24 cellular contexts compared by ENCODE assay signal in genomic region chr7:99768471-99768870, GRCh38. TPM values are rescaled to one million over a fixed set of nuclear protein-coding genes. Genes with fewer than 3 reads are reported as not detected.
DNase-seq lines count a peak whose midpoint lies in the region; ATAC-seq, FAIRE-seq and TF ChIP-seq lines count a peak whose summit lies in the region.
"Had no signal": no experiment of that assay in that cellular context is flagged by ENCODE, and none has a peak within 500 bp of the region (broad histone marks: within the 10 kb centered on the region; RNA-seq: fewer than 3 reads in every experiment).

No MANE protein-coding gene starts in this region.

- peaks cover 61% of the 10 kb centered on the region for H3K27me3 ChIP-seq in BLaER1
- H3K27me3 ChIP-seq: MG63, Peyer's patch had no signal

- no peaks in the 10 kb centered on the region for H3K9me3 Mint-ChIP-seq in activated CD8-positive, alpha-beta T cell treated with anti-CD3 and anti-CD28 coated beads, Interleukin-2, amount 10 ng/mL, durations not matched to agents 7 days and 5 days (ENCODE audit: insufficient read depth)
- no peaks in the 10 kb centered on the region for H3K9me3 Mint-ChIP-seq in activated T-cell treated with anti-CD3 and anti-CD28 coated beads, Interleukin-2, amount 50 U/mL, for 4 hours
- peaks cover 8% of the 10 kb centered on the region for H3K9me3 Mint-ChIP-seq in activated T-helper 2 cell treated with anti-CD3 and anti-CD28 coated beads, Interferon-gamma antibody, Interleukin-2, Interleukin-4, amounts not matched to agents 10 μg/mL and 5 μg/mL and 100 μg/mL, durations not matched to agents 14 hours and 24 hours and 36 hours

- H3K27ac Mint-ChIP-seq in activated CD8-positive, alpha-beta T cell treated with anti-CD3 and anti-CD28 coated beads, Interleukin-2, amount 10 ng/mL, durations not matched to agents 7 days and 5 days = no peak overlapping the region
- H3K27ac Mint-ChIP-seq in activated T-helper 2 cell treated with anti-CD3 and anti-CD28 coated beads, Interferon-gamma antibody, Interleukin-2, Interleukin-4, amounts not matched to agents 10 μg/mL and 5 μg/mL and 100 μg/mL, durations not matched to agents 14 hours and 24 hours and 36 hours = no peak overlapping the region
- H3K27ac Mint-ChIP-seq: CD14-positive monocyte had no signal

- peak overlapping the region; percentile 66 for H3K4me2 ChIP-seq in BLaER1

- H4K20me1 ChIP-seq in BLaER1 = peaks cover 17% of the 10 kb centered on the region; the same call in 1 of the 2 replicates

- no peak for TF ChIP-seq POLR2A in GM12891 (IDR thresholded peaks at IDR 0.05; ENCODE audit: low read depth, low read length)

- peak; percentile 40 for ATAC-seq in HG03097 (IDR thresholded peaks at IDR 0.05; ENCODE audit: low FRiP score, unreplicated experiment)
- peak; percentile 49 for ATAC-seq in activated CD8-positive, alpha-beta T cell treated with anti-CD3 and anti-CD28 coated beads, Interleukin-2, amount 10 ng/mL, durations not matched to agents 7 days and 5 days
- no peak for ATAC-seq in activated T-cell treated with anti-CD3 and anti-CD28 coated beads, Interleukin-2, amount 50 U/mL, for 4 hours
- ATAC-seq: HepG2, SK-N-SH treated with all-trans-retinoic acid at 6 μM for 48 hours had no signal

- no peak overlapping the region for H3K4me3 Mint-ChIP-seq in activated CD8-positive, alpha-beta T cell treated with anti-CD3 and anti-CD28 coated beads, Interleukin-2, amount 10 ng/mL, durations not matched to agents 7 days and 5 days
- H3K4me3 Mint-ChIP-seq in activated T-cell treated with anti-CD3 and anti-CD28 coated beads, Interleukin-2, amount 50 U/mL, for 4 hours = no peak overlapping the region
- no peak overlapping the region for H3K4me3 Mint-ChIP-seq in activated T-helper 2 cell treated with anti-CD3 and anti-CD28 coated beads, Interferon-gamma antibody, Interleukin-2, Interleukin-4, amounts not matched to agents 10 μg/mL and 5 μg/mL and 100 μg/mL, durations not matched to agents 14 hours and 24 hours and 36 hours (ENCODE audit: low read depth)
- H3K4me3 Mint-ChIP-seq: CD14-positive monocyte had no signal

- DNase-seq in GM12891 (ENCODE audit: insufficient read length, low spot score) = no peak
- no peak for DNase-seq in activated CD8-positive, alpha-beta T cell treated with anti-CD3 and anti-CD28 coated beads, Interleukin-2, amount 10 ng/mL, durations not matched to agents 7 days and 5 days
- DNase-seq in RWPE1 (ENCODE audit: low spot score) = no peak
- DNase-seq in activated T-cell treated with anti-CD3 and anti-CD28 coated beads, Interleukin-2, amount 50 U/mL, for 4 hours = no peak
- no peak for DNase-seq in RPMI8226
- DNase-seq in activated T-helper 2 cell treated with anti-CD3 and anti-CD28 coated beads, Interferon-gamma antibody, Interleukin-2, Interleukin-4, amounts not matched to agents 10 μg/mL and 5 μg/mL and 100 μg/mL, durations not matched to agents 14 hours and 24 hours and 36 hours (ENCODE audit: low spot score) = no peak
- DNase-seq: Caco-2, DMS153, MG63, NCI-H1105, NCI-H1694, NCI-H2107, NCI-H2227 treated with DMSO at 0.1 percent for 48 hours, NCI-H524, Peyer's patch, SHP77 treated with DMSO at 0.1 percent for 48 hours had no signal

- H3K4me3 ChIP-seq in BLaER1 = no peak overlapping the region
- H3K4me3 ChIP-seq: MG63, Peyer's patch had no signal

- no peaks in the 10 kb centered on the region for H3K36me3 Mint-ChIP-seq in activated CD8-positive, alpha-beta T cell treated with anti-CD3 and anti-CD28 coated beads, Interleukin-2, amount 10 ng/mL, durations not matched to agents 7 days and 5 days (ENCODE audit: low read depth)
- H3K36me3 Mint-ChIP-seq in activated T-cell treated with anti-CD3 and anti-CD28 coated beads, Interleukin-2, amount 50 U/mL, for 4 hours (ENCODE audit: insufficient read depth) = no peaks in the 10 kb centered on the region
- no peaks in the 10 kb centered on the region for H3K36me3 Mint-ChIP-seq in activated T-helper 2 cell treated with anti-CD3 and anti-CD28 coated beads, Interferon-gamma antibody, Interleukin-2, Interleukin-4, amounts not matched to agents 10 μg/mL and 5 μg/mL and 100 μg/mL, durations not matched to agents 14 hours and 24 hours and 36 hours (ENCODE audit: low read depth)
- H3K36me3 Mint-ChIP-seq: CD14-positive monocyte had no signal

- peaks cover 23% of the 10 kb centered on the region for H3K4me1 ChIP-seq in BLaER1
- H3K4me1 ChIP-seq: Caco-2, Peyer's patch had no signal

- H3K36me3 ChIP-seq in BLaER1 = no peaks in the 10 kb centered on the region
- H3K36me3 ChIP-seq: MG63 had no signal

- no peak overlapping the region for H3K27ac ChIP-seq in BLaER1
- no peak overlapping the region for H3K27ac ChIP-seq in RWPE1
- H3K27ac ChIP-seq: Peyer's patch had no signal

- no peaks in the 10 kb centered on the region; the same call in 1 of the 2 replicates for H3K9me3 ChIP-seq in BLaER1
- H3K9me3 ChIP-seq: MG63, Peyer's patch had no signal

- TF ChIP-seq CTCF in RWPE1 (conservative IDR thresholded peaks at IDR 0.05; ENCODE audit: low read depth) = no peak

- H3K4me1 Mint-ChIP-seq in activated CD8-positive, alpha-beta T cell treated with anti-CD3 and anti-CD28 coated beads, Interleukin-2, amount 10 ng/mL, durations not matched to agents 7 days and 5 days (ENCODE audit: low read depth) = peaks cover 18% of the 10 kb centered on the region
- peaks cover 4% of the 10 kb centered on the region for H3K4me1 Mint-ChIP-seq in activated T-cell treated with anti-CD3 and anti-CD28 coated beads, Interleukin-2, amount 50 U/mL, for 4 hours (ENCODE audit: low read depth)
- H3K4me1 Mint-ChIP-seq in activated T-helper 2 cell treated with anti-CD3 and anti-CD28 coated beads, Interferon-gamma antibody, Interleukin-2, Interleukin-4, amounts not matched to agents 10 μg/mL and 5 μg/mL and 100 μg/mL, durations not matched to agents 14 hours and 24 hours and 36 hours (ENCODE audit: low read depth) = peaks cover 10% of the 10 kb centered on the region

- POLR2A ChIA-PET in activated CD8-positive, alpha-beta T cell treated with anti-CD3 and anti-CD28 coated beads, Interleukin-2, amount 10 ng/mL, durations not matched to agents 7 days and 5 days (lab: Charles Lee) = no interaction called here
- POLR2A ChIA-PET in RWPE1 (lab: Yijun Ruan, JAX; ENCODE audit: low non-redundant PET) = no interaction called here

- peak; percentile 13 for FAIRE-seq in GM12891 (lab: Jason Lieb, UNC)
- FAIRE-seq: HepG2 had no signal

- intact Hi-C loops in activated T-helper 2 cell treated with anti-CD3 and anti-CD28 coated beads, Interferon-gamma antibody, Interleukin-2, Interleukin-4, amounts not matched to agents 10 μg/mL and 5 μg/mL and 100 μg/mL, durations not matched to agents 14 hours and 24 hours and 36 hours (cut with micrococcal nuclease) = loop anchor here (2.0 kb wide), 1 partner anchor 20 kb away; no protein-coding TSS in a partner anchor

- CTCF ChIA-PET in activated CD8-positive, alpha-beta T cell treated with anti-CD3 and anti-CD28 coated beads, Interleukin-2, amount 10 ng/mL, durations not matched to agents 7 days and 5 days (lab: Charles Lee) = no interaction called here
- CTCF ChIA-PET in RWPE1 (lab: Yijun Ruan, JAX) = no interaction called here

- H3K9ac ChIP-seq in BLaER1 = no peak overlapping the region

- peaks cover 24% of the 10 kb centered on the region for H3K27me3 Mint-ChIP-seq in activated CD8-positive, alpha-beta T cell treated with anti-CD3 and anti-CD28 coated beads, Interleukin-2, amount 10 ng/mL, durations not matched to agents 7 days and 5 days (ENCODE audit: low read depth)
- H3K27me3 Mint-ChIP-seq in activated T-cell treated with anti-CD3 and anti-CD28 coated beads, Interleukin-2, amount 50 U/mL, for 4 hours (ENCODE audit: low read depth) = peaks cover 32% of the 10 kb centered on the region
- peaks cover 35% of the 10 kb centered on the region for H3K27me3 Mint-ChIP-seq in activated T-helper 2 cell treated with anti-CD3 and anti-CD28 coated beads, Interferon-gamma antibody, Interleukin-2, Interleukin-4, amounts not matched to agents 10 μg/mL and 5 μg/mL and 100 μg/mL, durations not matched to agents 14 hours and 24 hours and 36 hours (ENCODE audit: low read depth)

TF ChIP-seq in GM12891, 5 proteins besides CTCF, POLR2A, EP300 and RAD21:
- TF ChIP-seq PAX5 (IDR thresholded peaks at IDR 0.05; ENCODE audit: insufficient read depth, low read length, severe bottlenecking) = no peak
- no peak for TF ChIP-seq POU2F2 (IDR thresholded peaks at IDR 0.05; ENCODE audit: low read depth, low read length)
- TF ChIP-seq SPI1 (IDR thresholded peaks at IDR 0.05; ENCODE audit: low read depth, low read length) = no peak
- TF ChIP-seq TAF1 (IDR thresholded peaks at IDR 0.05; ENCODE audit: low read depth, low read length) = no peak
- no peak for TF ChIP-seq POLR2AphosphoS5 (IDR thresholded peaks at IDR 0.05; ENCODE audit: low read depth, low read length)

RNA-seq across cellular contexts. Expression of gene CYP3A4, which starts 15.5 kb away (rescaled TPM):
- not detected for polyA plus RNA-seq in GM12891 (2012; ENCODE audit: low read depth, missing spikeins)
- total RNA-seq in activated CD8-positive, alpha-beta T cell treated with anti-CD3 and anti-CD28 coated beads, Interleukin-2, amount 10 ng/mL, durations not matched to agents 7 days and 5 days = not detected
- total RNA-seq in activated T-cell treated with anti-CD3 and anti-CD28 coated beads, Interleukin-2, amount 50 U/mL, for 4 hours = under 1 TPM in 2 of 3 donors, not detected in 1; 0.11 to 0.23 TPM
- not detected in 2 replicates for total RNA-seq in activated T-helper 2 cell treated with anti-CD3 and anti-CD28 coated beads, Interferon-gamma antibody, Interleukin-2, Interleukin-4, amounts not matched to agents 10 μg/mL and 5 μg/mL and 100 μg/mL, durations not matched to agents 14 hours and 24 hours and 36 hours
- total RNA-seq: A673; Caco-2; H4; T-helper 1 cell treated with Interleukin-12 subunit alpha and Interleukin-12 subunit beta and Interleukin-4 antibody, amounts not matched to agents 30 ng/mL and 1 ng/mL, for 36 hours had no signal
- polyA plus RNA-seq: CD14-positive monocyte had no signal

RNA-seq across cellular contexts. Expression of gene CYP3A7, which starts 33.5 kb away (rescaled TPM):
- polyA plus RNA-seq in GM12891 (2012; ENCODE audit: low read depth, missing spikeins) = not detected
- not detected for total RNA-seq in activated CD8-positive, alpha-beta T cell treated with anti-CD3 and anti-CD28 coated beads, Interleukin-2, amount 10 ng/mL, durations not matched to agents 7 days and 5 days
- not detected for total RNA-seq in activated T-cell treated with anti-CD3 and anti-CD28 coated beads, Interleukin-2, amount 50 U/mL, for 4 hours
- not detected in 2 replicates for total RNA-seq in activated T-helper 2 cell treated with anti-CD3 and anti-CD28 coated beads, Interferon-gamma antibody, Interleukin-2, Interleukin-4, amounts not matched to agents 10 μg/mL and 5 μg/mL and 100 μg/mL, durations not matched to agents 14 hours and 24 hours and 36 hours
- total RNA-seq: A673; Caco-2; H4; T-helper 1 cell treated with Interleukin-12 subunit alpha and Interleukin-12 subunit beta and Interleukin-4 antibody, amounts not matched to agents 30 ng/mL and 1 ng/mL, for 36 hours had no signal
- polyA plus RNA-seq: CD14-positive monocyte had no signal

RNA-seq across cellular contexts. Expression of gene CYP3A43, which starts 59.3 kb away (rescaled TPM):
- polyA plus RNA-seq in GM12891 (2012; ENCODE audit: low read depth, missing spikeins) = not detected
- not detected for total RNA-seq in activated CD8-positive, alpha-beta T cell treated with anti-CD3 and anti-CD28 coated beads, Interleukin-2, amount 10 ng/mL, durations not matched to agents 7 days and 5 days
- total RNA-seq in activated T-cell treated with anti-CD3 and anti-CD28 coated beads, Interleukin-2, amount 50 U/mL, for 4 hours = not detected
- not detected in 2 replicates for total RNA-seq in activated T-helper 2 cell treated with anti-CD3 and anti-CD28 coated beads, Interferon-gamma antibody, Interleukin-2, Interleukin-4, amounts not matched to agents 10 μg/mL and 5 μg/mL and 100 μg/mL, durations not matched to agents 14 hours and 24 hours and 36 hours
- total RNA-seq: A673, Caco-2, H4 had no signal
- polyA plus RNA-seq: CD14-positive monocyte had no signal

Comparison
In these comparisons a context has a peak if more than half of its experiments do, and no peak if none do; other contexts are left out.
1. ATAC-seq: peak in HG03097 (single experiment) and activated CD8-positive, alpha-beta T cell treated with anti-CD3 and anti-CD28 coated beads, Interleukin-2, amount 10 ng/mL, durations not matched to agents 7 days and 5 days (single experiment); none in activated T-cell treated with anti-CD3 and anti-CD28 coated beads, Interleukin-2, amount 50 U/mL, for 4 hours (0 of 2).